Comparison of ENCODE assay signal across 1 cellular context in genomic region chr22:19495562-19496323, GRCh38.
TF ChIP-seq lines count a peak whose summit lies in the region.

No MANE protein-coding gene starts in this region.

TF ChIP-seq in K562, 482 proteins besides CTCF, POLR2A, EP300 and RAD21 (continues in another document):
- TF ChIP-seq PURB (CRISPR knock-in tag; IDR thresholded peaks at IDR 0.05; ENCODE audit: low read depth) (no peak), NR0B1 (IDR thresholded peaks at IDR 0.05; ENCODE audit: partially characterized antibody) (no peak), RAD51 (IDR thresholded peaks at IDR 0.05; ENCODE audit: borderline replicate concordance, low read depth) (no peak), NELFE (IDR thresholded peaks at IDR 0.05; ENCODE audit: insufficient read depth, insufficient read length) (no peak), MEF2A (IDR thresholded peaks at IDR 0.05; ENCODE audit: control insufficient read depth, low read depth, low read length) (no peak), RREB1 (CRISPR knock-in tag; IDR thresholded peaks at IDR 0.05) (0 out of 2 replicates have a peak, but pooled peaks have one; percentile 48), POLR2G (IDR thresholded peaks at IDR 0.05; ENCODE audit: low read depth, low read length) (no peak), HCFC1 (IDR thresholded peaks at IDR 0.05; ENCODE audit: low read depth, low read length) (no peak), CBX8 (IDR thresholded peaks at IDR 0.05; ENCODE audit: borderline replicate concordance, extremely low read depth, low read depth, low read length, poor library complexity, severe bottlenecking) (no peak), CHCHD3 (CRISPR knock-in tag; IDR thresholded peaks at IDR 0.05) (no peak), CHD4 (IDR thresholded peaks at IDR 0.05; ENCODE audit: insufficient read depth, insufficient replicate concordance, low read depth, low read length, poor library complexity, severe bottlenecking) (no peak), ATF3 (IDR thresholded peaks at IDR 0.05) (no peak), ATF3 (CRISPR knock-in tag; conservative IDR thresholded peaks at IDR 0.05) (no peak), CREB1 (IDR thresholded peaks at IDR 0.05) (no peak), CREB1 (CRISPR knock-in tag; IDR thresholded peaks at IDR 0.05) (peak; percentile 13; the same call in 1 of the 2 replicates), ZNF134 (CRISPR knock-in tag; conservative IDR thresholded peaks at IDR 0.05) (no peak), ZNF79 (CRISPR knock-in tag; IDR thresholded peaks at IDR 0.05; ENCODE audit: low read depth) (no peak), ZNF436 (CRISPR knock-in tag; IDR thresholded peaks at IDR 0.05) (no peak)
- TF ChIP-seq, protein P1, sequence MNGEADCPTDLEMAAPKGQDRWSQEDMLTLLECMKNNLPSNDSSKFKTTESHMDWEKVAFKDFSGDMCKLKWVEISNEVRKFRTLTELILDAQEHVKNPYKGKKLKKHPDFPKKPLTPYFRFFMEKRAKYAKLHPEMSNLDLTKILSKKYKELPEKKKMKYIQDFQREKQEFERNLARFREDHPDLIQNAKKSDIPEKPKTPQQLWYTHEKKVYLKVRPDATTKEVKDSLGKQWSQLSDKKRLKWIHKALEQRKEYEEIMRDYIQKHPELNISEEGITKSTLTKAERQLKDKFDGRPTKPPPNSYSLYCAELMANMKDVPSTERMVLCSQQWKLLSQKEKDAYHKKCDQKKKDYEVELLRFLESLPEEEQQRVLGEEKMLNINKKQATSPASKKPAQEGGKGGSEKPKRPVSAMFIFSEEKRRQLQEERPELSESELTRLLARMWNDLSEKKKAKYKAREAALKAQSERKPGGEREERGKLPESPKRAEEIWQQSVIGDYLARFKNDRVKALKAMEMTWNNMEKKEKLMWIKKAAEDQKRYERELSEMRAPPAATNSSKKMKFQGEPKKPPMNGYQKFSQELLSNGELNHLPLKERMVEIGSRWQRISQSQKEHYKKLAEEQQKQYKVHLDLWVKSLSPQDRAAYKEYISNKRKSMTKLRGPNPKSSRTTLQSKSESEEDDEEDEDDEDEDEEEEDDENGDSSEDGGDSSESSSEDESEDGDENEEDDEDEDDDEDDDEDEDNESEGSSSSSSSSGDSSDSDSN (IDR thresholded peaks at IDR 0.05; ENCODE audit: borderline replicate concordance in 1 of 2, low read depth in 2 of 2, low read length in 2 of 2) = no peak
- TF ChIP-seq, protein P2, sequence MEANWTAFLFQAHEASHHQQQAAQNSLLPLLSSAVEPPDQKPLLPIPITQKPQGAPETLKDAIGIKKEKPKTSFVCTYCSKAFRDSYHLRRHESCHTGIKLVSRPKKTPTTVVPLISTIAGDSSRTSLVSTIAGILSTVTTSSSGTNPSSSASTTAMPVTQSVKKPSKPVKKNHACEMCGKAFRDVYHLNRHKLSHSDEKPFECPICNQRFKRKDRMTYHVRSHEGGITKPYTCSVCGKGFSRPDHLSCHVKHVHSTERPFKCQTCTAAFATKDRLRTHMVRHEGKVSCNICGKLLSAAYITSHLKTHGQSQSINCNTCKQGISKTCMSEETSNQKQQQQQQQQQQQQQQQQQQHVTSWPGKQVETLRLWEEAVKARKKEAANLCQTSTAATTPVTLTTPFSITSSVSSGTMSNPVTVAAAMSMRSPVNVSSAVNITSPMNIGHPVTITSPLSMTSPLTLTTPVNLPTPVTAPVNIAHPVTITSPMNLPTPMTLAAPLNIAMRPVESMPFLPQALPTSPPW (CRISPR knock-in tag; IDR thresholded peaks at IDR 0.05) = no peak
- TF ChIP-seq, protein P3, sequence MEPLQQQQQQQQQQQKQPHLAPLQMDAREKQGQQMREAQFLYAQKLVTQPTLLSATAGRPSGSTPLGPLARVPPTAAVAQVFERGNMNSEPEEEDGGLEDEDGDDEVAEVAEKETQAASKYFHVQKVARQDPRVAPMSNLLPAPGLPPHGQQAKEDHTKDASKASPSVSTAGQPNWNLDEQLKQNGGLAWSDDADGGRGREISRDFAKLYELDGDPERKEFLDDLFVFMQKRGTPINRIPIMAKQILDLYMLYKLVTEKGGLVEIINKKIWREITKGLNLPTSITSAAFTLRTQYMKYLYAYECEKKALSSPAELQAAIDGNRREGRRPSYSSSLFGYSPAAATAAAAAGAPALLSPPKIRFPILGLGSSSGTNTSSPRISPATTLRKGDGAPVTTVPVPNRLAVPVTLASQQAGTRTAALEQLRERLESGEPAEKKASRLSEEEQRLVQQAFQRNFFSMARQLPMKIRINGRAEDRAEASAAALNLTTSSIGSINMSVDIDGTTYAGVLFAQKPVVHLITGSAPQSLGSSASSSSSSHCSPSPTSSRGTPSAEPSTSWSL (CRISPR knock-in tag; IDR thresholded peaks at IDR 0.05; ENCODE audit: borderline replicate concordance) = no peak
- TF ChIP-seq, protein P4, sequence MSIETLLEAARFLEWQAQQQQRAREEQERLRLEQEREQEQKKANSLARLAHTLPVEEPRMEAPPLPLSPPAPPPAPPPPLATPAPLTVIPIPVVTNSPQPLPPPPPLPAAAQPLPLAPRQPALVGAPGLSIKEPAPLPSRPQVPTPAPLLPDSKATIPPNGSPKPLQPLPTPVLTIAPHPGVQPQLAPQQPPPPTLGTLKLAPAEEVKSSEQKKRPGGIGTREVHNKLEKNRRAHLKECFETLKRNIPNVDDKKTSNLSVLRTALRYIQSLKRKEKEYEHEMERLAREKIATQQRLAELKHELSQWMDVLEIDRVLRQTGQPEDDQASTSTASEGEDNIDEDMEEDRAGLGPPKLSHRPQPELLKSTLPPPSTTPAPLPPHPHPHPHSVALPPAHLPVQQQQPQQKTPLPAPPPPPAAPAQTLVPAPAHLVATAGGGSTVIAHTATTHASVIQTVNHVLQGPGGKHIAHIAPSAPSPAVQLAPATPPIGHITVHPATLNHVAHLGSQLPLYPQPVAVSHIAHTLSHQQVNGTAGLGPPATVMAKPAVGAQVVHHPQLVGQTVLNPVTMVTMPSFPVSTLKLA (conservative IDR thresholded peaks at IDR 0.05) = 0 out of 4 replicates have a peak, but pooled peaks of 1 of the 2 experiments have one; percentile 11
- TF ChIP-seq, protein P5, sequence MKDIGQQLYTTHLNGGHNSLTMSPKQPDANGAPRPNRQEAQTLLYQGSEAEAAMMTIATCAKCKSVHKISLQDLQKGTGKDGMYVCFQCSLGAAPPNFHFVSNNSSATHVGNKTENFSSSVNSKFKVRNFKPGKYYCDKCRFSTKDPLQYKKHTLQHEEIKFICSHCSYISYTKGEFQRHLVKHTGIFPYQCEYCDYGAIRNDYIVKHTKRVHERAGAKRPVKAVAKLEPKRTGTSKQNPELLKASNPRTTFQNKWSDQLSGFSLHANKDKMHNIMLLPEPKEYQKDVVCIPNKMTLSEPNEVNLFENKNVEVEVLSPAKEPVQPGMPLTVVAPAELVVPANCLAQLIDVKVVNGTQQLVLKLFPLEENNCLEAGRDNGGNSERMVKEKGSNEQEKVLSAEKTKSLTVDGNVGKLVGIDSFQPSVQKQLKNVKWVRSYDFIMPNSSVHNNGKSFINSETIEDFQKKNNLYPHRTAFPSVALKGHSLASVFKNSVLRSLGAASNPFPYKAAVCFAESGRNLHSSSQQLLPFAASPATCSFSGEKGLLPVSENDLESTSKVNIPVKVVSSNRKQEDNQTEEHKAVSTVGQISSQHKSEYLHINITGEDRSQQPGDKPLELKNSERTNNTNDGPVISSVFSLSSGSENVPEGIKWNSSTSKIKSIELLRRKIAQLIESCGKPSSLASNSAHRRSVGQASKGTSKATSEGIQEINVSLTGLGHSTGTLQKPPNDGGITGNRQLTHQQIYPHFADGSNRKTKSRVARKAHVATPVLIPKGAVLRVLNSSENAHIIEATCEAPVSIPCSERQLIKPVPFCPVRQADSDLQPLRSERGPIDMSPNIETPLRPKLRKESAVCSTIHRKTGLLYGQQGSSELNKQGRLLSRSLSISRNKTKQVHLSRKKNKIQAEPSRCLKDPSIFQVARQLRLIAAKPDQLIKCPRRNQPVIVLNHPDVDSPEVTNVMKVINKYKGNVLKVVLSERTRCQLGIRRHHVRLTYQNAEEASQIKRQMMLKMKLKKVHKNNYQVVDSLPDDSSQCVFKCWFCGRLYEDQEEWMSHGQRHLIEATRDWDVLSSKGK (CRISPR knock-in tag; IDR thresholded peaks at IDR 0.05) = no peak
